In genomic region chr19:5893296-5893903, GRCh38 we compare ENCODE assay signal across 16 cellular contexts. TPM values are rescaled to one million over a fixed set of nuclear protein-coding genes. Genes with fewer than 3 reads are reported as not detected.
A peak's percentile ranks its signal among the peaks of the same experiment; 100 is the strongest.
DNase-seq lines count a peak whose midpoint lies in the region; ATAC-seq and TF ChIP-seq lines count a peak whose summit lies in the region.
"Had no signal": no experiment of that assay in that cellular context is flagged by ENCODE, and none has a peak within 500 bp of the region (broad histone marks: within the 10 kb centered on the region; RNA-seq: fewer than 3 reads in every experiment).

No MANE protein-coding gene starts in this region.

- H3K36me3 Mint-ChIP-seq in activated T-cell treated with anti-CD3 and anti-CD28 coated beads, Interleukin-2, amount 50 U/mL, for 72 hours (ENCODE audit: insufficient read depth in 2 of 2): peaks cover 0 to 3% of the 10 kb centered on the region in 2 donors
- H3K36me3 Mint-ChIP-seq in activated T-cell treated with anti-CD3 and anti-CD28 coated beads, Interleukin-2, amount 50 U/mL, for 4 hours (ENCODE audit: insufficient read depth): peaks cover 2% of the 10 kb centered on the region
- H3K36me3 Mint-ChIP-seq in WTC11 (no peaks in the 10 kb centered on the region; the same call in 1 of the 2 replicates), type B pancreatic cell (peaks cover 3% of the 10 kb centered on the region)

- TF ChIP-seq POLR2A in breast epithelium (IDR thresholded peaks at IDR 0.05): no peak

- intact Hi-C loops in breast epithelium (cut with DNase I; ENCODE audit: low total_unique reads): no loop called here

- POLR2A ChIA-PET in HEK293 (lab: Yijun Ruan, JAX): interaction anchor here (1.3 to 3.8 kb wide), 3 partner anchors 10 to 89 kb away, joined by 7 to 25 read pairs (median 10); partner anchors contain the start of genes NDUFA11, NRTN and VMAC
- POLR2A ChIA-PET in WTC11 (lab: Charles Lee): interaction anchor here (0.6 to 1.0 kb wide), 2 partner anchors 11 to 89 kb away, joined by 3 to 5 read pairs; partner anchors contain the start of gene VMAC

- H3K9me3 Mint-ChIP-seq in activated T-cell treated with anti-CD3 and anti-CD28 coated beads, Interleukin-2, amount 50 U/mL, for 72 hours: no peaks in the 10 kb centered on the region
- no peaks in the 10 kb centered on the region for H3K9me3 Mint-ChIP-seq in activated T-cell treated with anti-CD3 and anti-CD28 coated beads, Interleukin-2, amount 50 U/mL, for 4 hours
- H3K9me3 Mint-ChIP-seq in WTC11 (no peaks in the 10 kb centered on the region), type B pancreatic cell (no peaks in the 10 kb centered on the region)

- H4K20me1 ChIP-seq in osteoblast (ENCODE audit: insufficient read depth, low read length): peaks cover 32% of the 10 kb centered on the region

- H3K4me2 ChIP-seq in osteoblast (ENCODE audit: insufficient read depth, low read length): no peak overlapping the region

- H3K79me2 ChIP-seq in osteoblast (ENCODE audit: insufficient read depth, low read length): peaks cover 14% of the 10 kb centered on the region

- peaks cover 15% of the 10 kb centered on the region for H3K27me3 Mint-ChIP-seq in activated T-cell treated with anti-CD3 and anti-CD28 coated beads, Interleukin-2, amount 50 U/mL, for 72 hours (ENCODE audit: low read depth)
- H3K27me3 Mint-ChIP-seq in activated T-cell treated with anti-CD3 and anti-CD28 coated beads, Interleukin-2, amount 50 U/mL, for 4 hours (ENCODE audit: low read depth): peaks cover 5% of the 10 kb centered on the region
- peaks cover 17% of the 10 kb centered on the region for H3K27me3 Mint-ChIP-seq in WTC11 (ENCODE audit: low read depth)
- H3K27me3 Mint-ChIP-seq in type B pancreatic cell: no peaks in the 10 kb centered on the region

- CTCF ChIA-PET in HEK293 (lab: Yijun Ruan, JAX): interaction anchor here (0.5 to 5.3 kb wide), 15 partner anchors 9 to 129 kb away, joined by 3 to 65 read pairs (median 3); partner anchors contain the start of genes NRTN and VMAC
- CTCF ChIA-PET in WTC11 (lab: Charles Lee): interaction anchor here (0.6 to 4.5 kb wide), 4 partner anchors 65 to 97 kb away, joined by 3 to 66 read pairs (median 4); partner anchors contain the start of gene NRTN

- H3K4me1 ChIP-seq in HEK293 (ENCODE audit: control insufficient read depth, insufficient read depth, low read length) (no peaks in the 10 kb centered on the region; the same call in 1 of the 2 replicates), osteoblast (ENCODE audit: insufficient read depth, low read length) (peaks cover 4% of the 10 kb centered on the region), breast epithelium (peaks cover 0 to 8% of the 10 kb centered on the region in 2 donors)

- H3K9me3 ChIP-seq in HEK293 (ENCODE audit: control insufficient read depth, insufficient read depth, low read depth, low read length) (no peaks in the 10 kb centered on the region), osteoblast (ENCODE audit: low read depth, low read length) (no peaks in the 10 kb centered on the region), breast epithelium (no peaks in the 10 kb centered on the region)
- H3K9me3 ChIP-seq: MG63 had no signal

- no peak for TF ChIP-seq CTCF in HEK293 (tag by site-specific recombination; IDR thresholded peaks at IDR 0.05)
- no peak for TF ChIP-seq CTCF in WTC11 (IDR thresholded peaks at IDR 0.05)
- TF ChIP-seq CTCF in osteoblast (IDR thresholded peaks at IDR 0.05; ENCODE audit: extremely low read depth, low read depth, low read length): no peak
- no peak for TF ChIP-seq CTCF in type B pancreatic cell (conservative IDR thresholded peaks at IDR 0.05)
- TF ChIP-seq CTCF in breast epithelium (IDR thresholded peaks at IDR 0.05): no peak
- no peak for TF ChIP-seq CTCF in foreskin fibroblast (IDR thresholded peaks at IDR 0.05; ENCODE audit: low read depth, low read length)

- H3K4me1 Mint-ChIP-seq in activated T-cell treated with anti-CD3 and anti-CD28 coated beads, Interleukin-2, amount 50 U/mL, for 72 hours (ENCODE audit: low read depth): no peaks in the 10 kb centered on the region
- peaks cover 4% of the 10 kb centered on the region for H3K4me1 Mint-ChIP-seq in activated T-cell treated with anti-CD3 and anti-CD28 coated beads, Interleukin-2, amount 50 U/mL, for 4 hours (ENCODE audit: low read depth)
- 0 out of 2 replicates have a peak, but pooled peaks cover 3% of the 10 kb centered on the region for H3K4me1 Mint-ChIP-seq in WTC11
- H3K4me1 Mint-ChIP-seq in type B pancreatic cell (ENCODE audit: unreplicated experiment): no peaks in the 10 kb centered on the region
- H3K4me1 Mint-ChIP-seq: CD14-positive monocyte had no signal

- H3K4me3 ChIP-seq in HEK293 (ENCODE audit: low read depth, low read length) (no peak overlapping the region), osteoblast (ENCODE audit: insufficient read depth, low read length) (no peak overlapping the region), breast epithelium (peak overlapping the region in 1 of 3 donors; percentile 19), foreskin fibroblast (ENCODE audit: low read depth in 1 of 2, low read length in 2 of 2) (no peak overlapping the region)
- H3K4me3 ChIP-seq: MG63 had no signal

- ATAC-seq in activated T-cell treated with anti-CD3 and anti-CD28 coated beads, Interleukin-2, amount 50 U/mL, for 72 hours (replicated peaks in 1 of 2): no peak
- no peak for ATAC-seq in activated T-cell treated with anti-CD3 and anti-CD28 coated beads, Interleukin-2, amount 50 U/mL, for 4 hours
- peak; percentile 18; the same call in 1 of the 2 replicates for ATAC-seq in WTC11

- peak overlapping the region; percentile 38 for H3K27ac Mint-ChIP-seq in activated T-cell treated with anti-CD3 and anti-CD28 coated beads, Interleukin-2, amount 50 U/mL, for 72 hours
- H3K27ac Mint-ChIP-seq in WTC11 (no peak overlapping the region), type B pancreatic cell (no peak overlapping the region)

- H3K4me3 Mint-ChIP-seq in activated T-cell treated with anti-CD3 and anti-CD28 coated beads, Interleukin-2, amount 50 U/mL, for 72 hours: no peak overlapping the region
- H3K4me3 Mint-ChIP-seq in activated T-cell treated with anti-CD3 and anti-CD28 coated beads, Interleukin-2, amount 50 U/mL, for 4 hours: no peak overlapping the region
- H3K4me3 Mint-ChIP-seq in WTC11 (no peak overlapping the region), type B pancreatic cell (no peak overlapping the region)
- H3K4me3 Mint-ChIP-seq: CD14-positive monocyte had no signal

- DNase-seq in activated T-cell treated with anti-CD3 and anti-CD28 coated beads, Interleukin-2, amount 50 U/mL, for 72 hours: no peak
- no peak for DNase-seq in activated T-cell treated with anti-CD3 and anti-CD28 coated beads, Interleukin-2, amount 50 U/mL, for 4 hours
- DNase-seq in WTC11 (ENCODE audit: low spot score): no peak
- DNase-seq in osteoblast (ENCODE audit: insufficient read length, low spot score, missing footprints): peak; percentile 57
- DNase-seq in type B pancreatic cell (ENCODE audit: extremely low spot score, unreplicated experiment): no peak
- DNase-seq in breast epithelium (ENCODE audit: low spot score in 2 of 2): no peak
- no peak for DNase-seq in foreskin fibroblast
- DNase-seq: 8988T, DMS79, MG63, NCI-H1048, NCI-H1436, NCI-H226 had no signal

- H3K36me3 ChIP-seq in HEK293 (ENCODE audit: control insufficient read depth in 2 of 2, insufficient read depth in 1 of 2, low read length in 2 of 2) (peaks cover 0 to 30% of the 10 kb centered on the region in 2 experiments; a peak in 2 of 3 replicates), osteoblast (ENCODE audit: insufficient read depth, low read length) (peaks cover 4% of the 10 kb centered on the region), breast epithelium (peaks cover 7% of the 10 kb centered on the region)
- H3K36me3 ChIP-seq: MG63 had no signal

- no peak overlapping the region for H2AFZ ChIP-seq in osteoblast (ENCODE audit: low read length)

- H3K27me3 ChIP-seq in osteoblast (ENCODE audit: insufficient read depth, low read length) (peaks cover 24% of the 10 kb centered on the region), breast epithelium (peaks cover 0 to 3% of the 10 kb centered on the region in 2 donors)
- H3K27me3 ChIP-seq: MG63 had no signal

- H3K27ac ChIP-seq in HEK293 (ENCODE audit: extremely low read depth, low read depth, low read length) (no peak overlapping the region), osteoblast (ENCODE audit: low read depth, low read length) (no peak overlapping the region), breast epithelium (peak overlapping the region in 1 of 2 donors; percentile 68)

RNA-seq across cellular contexts. Expression of gene NDUFA11, which starts 10.2 kb away (rescaled TPM):
- 100 to 1,000 TPM; 158 to 174 TPM for total RNA-seq in activated T-cell treated with anti-CD3 and anti-CD28 coated beads, Interleukin-2, amount 50 U/mL, for 72 hours
- total RNA-seq in activated T-cell treated with anti-CD3 and anti-CD28 coated beads, Interleukin-2, amount 50 U/mL, for 4 hours: 100 to 1,000 TPM; 282 to 293 (median 292) TPM
- 260 to 261 TPM (median 260 TPM) in 3 replicates for total RNA-seq in WTC11 (2021)
- total RNA-seq in osteoblast: 235 and 265 TPM in 2 replicates
- 253 and 265 TPM in 2 replicates for total RNA-seq in type B pancreatic cell (ENCODE audit: low replicate concordance)
- total RNA-seq in breast epithelium: 100 to 1,000 TPM; 186 to 278 (median 186) TPM

RNA-seq across cellular contexts. Expression of gene VMAC, which starts 11.3 kb away (rescaled TPM):
- 10 to 100 TPM in 1 of 2 donors, 1 to 10 TPM in 1; 8.7 to 10.5 TPM for total RNA-seq in activated T-cell treated with anti-CD3 and anti-CD28 coated beads, Interleukin-2, amount 50 U/mL, for 72 hours
- 1 to 10 TPM; 1.3 to 1.8 (median 1.7) TPM for total RNA-seq in activated T-cell treated with anti-CD3 and anti-CD28 coated beads, Interleukin-2, amount 50 U/mL, for 4 hours
- 2.5 to 3.3 TPM (median 3.3 TPM) in 3 replicates for total RNA-seq in WTC11 (2021)
- total RNA-seq in osteoblast: 12.3 and 12.7 TPM in 2 replicates
- 7.1 and 7.4 TPM in 2 replicates for total RNA-seq in type B pancreatic cell (ENCODE audit: low replicate concordance)
- 10 to 100 TPM in 1 of 3 donors, 1 to 10 TPM in 2; 6.1 to 11.8 (median 9.2) TPM for total RNA-seq in breast epithelium

RNA-seq across cellular contexts. Expression of gene CAPS, which starts 20.7 kb away (rescaled TPM):
- 10 to 100 TPM; 12.9 to 20.9 TPM for total RNA-seq in activated T-cell treated with anti-CD3 and anti-CD28 coated beads, Interleukin-2, amount 50 U/mL, for 72 hours
- total RNA-seq in activated T-cell treated with anti-CD3 and anti-CD28 coated beads, Interleukin-2, amount 50 U/mL, for 4 hours: 1 to 10 TPM; 1.6 to 3.7 (median 2.7) TPM
- total RNA-seq in WTC11 (2021) (4.6 to 5.8 TPM (median 5.3 TPM) in 3 replicates), osteoblast (10.6 and 18.1 TPM in 2 replicates), type B pancreatic cell (ENCODE audit: low replicate concordance) (13.9 and 14.1 TPM in 2 replicates), breast epithelium (10 to 100 TPM in 2 of 3 donors, 1 to 10 TPM in 1; 9.4 to 19.0 (median 16.4) TPM)

RNA-seq across cellular contexts. Expression of gene FUT5, which starts 23.1 kb away (rescaled TPM):
- 1 to 10 TPM in 1 of 2 donors, under 1 TPM in 1; 0.44 to 1.7 TPM for total RNA-seq in activated T-cell treated with anti-CD3 and anti-CD28 coated beads, Interleukin-2, amount 50 U/mL, for 72 hours
- not detected for total RNA-seq in activated T-cell treated with anti-CD3 and anti-CD28 coated beads, Interleukin-2, amount 50 U/mL, for 4 hours
- total RNA-seq in WTC11 (2021) (0.16 to 0.23 TPM (median 0.17 TPM) in 3 replicates), osteoblast (not detected in 2 replicates), type B pancreatic cell (ENCODE audit: low replicate concordance) (0.17 TPM in 1 of 2 replicates, not detected in the other), breast epithelium (not detected)
- total RNA-seq: SK-MEL-5 had no signal

RNA-seq across cellular contexts. Expression of gene FUT3, which starts 42.2 kb away (rescaled TPM):
- total RNA-seq in activated T-cell treated with anti-CD3 and anti-CD28 coated beads, Interleukin-2, amount 50 U/mL, for 72 hours: 1 to 10 TPM; 1.7 to 3.6 TPM
- under 1 TPM in 1 of 3 donors, not detected in 2; 0.10 TPM for total RNA-seq in activated T-cell treated with anti-CD3 and anti-CD28 coated beads, Interleukin-2, amount 50 U/mL, for 4 hours
- total RNA-seq in WTC11 (2021) (0.23 to 0.62 TPM (median 0.48 TPM) in 3 replicates), osteoblast (not detected in 2 replicates), type B pancreatic cell (ENCODE audit: low replicate concordance) (6.6 and 16.3 TPM in 2 replicates), breast epithelium (1 to 10 TPM in 2 of 3 donors, not detected in 1; 1.3 to 2.9 TPM)
